In the genomic region with DNA sequence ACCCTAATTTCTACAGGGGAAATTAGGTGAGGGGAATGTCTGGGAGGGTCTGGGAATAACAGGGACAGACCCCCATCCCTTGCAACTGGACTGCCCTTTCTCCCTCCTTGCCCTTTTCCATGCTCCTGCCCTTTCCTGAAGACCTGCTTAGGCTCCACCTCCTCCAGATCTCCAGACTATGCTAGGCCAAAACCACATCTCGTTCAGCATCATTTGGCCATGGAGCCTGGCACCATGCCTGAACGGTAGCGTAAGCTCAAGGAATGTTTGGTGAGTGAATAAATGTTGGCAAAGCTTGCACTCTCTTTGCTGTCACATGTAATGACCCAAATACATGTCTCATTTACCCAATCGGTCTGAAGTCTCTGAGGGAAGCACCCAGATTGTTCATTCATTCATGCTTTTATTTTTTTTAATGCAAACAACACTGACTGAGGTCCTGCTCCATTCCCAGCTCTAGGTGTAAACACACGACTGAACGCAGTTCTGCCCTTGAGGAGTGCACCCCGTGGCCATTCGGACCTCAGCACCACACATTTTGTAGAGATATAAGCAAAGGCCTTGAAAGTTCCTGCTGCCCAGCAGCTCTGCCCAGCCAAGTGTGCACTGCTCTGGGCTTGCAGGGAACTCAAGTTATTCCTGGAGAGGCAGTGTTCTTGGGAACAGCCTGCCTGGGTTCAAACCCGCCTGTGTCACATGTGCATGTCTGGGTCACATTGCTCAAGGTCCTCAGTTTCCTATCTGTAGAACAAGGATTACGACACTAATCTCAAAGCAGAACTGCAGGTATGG, we compare ENCODE assay signal across 15 cellular contexts. TPM values are rescaled to one million over a fixed set of nuclear protein-coding genes. Genes with fewer than 3 reads are reported as not detected.
DNase-seq lines count a peak whose midpoint lies in the region; ATAC-seq and TF ChIP-seq lines count a peak whose summit lies in the region.
"Had no signal": no experiment of that assay in that cellular context is flagged by ENCODE, and none has a peak within 500 bp of the region (broad histone marks: within the 10 kb centered on the region; RNA-seq: fewer than 3 reads in every experiment).

No MANE protein-coding gene starts in this region.

- no peak overlapping the region for H3K27ac ChIP-seq in CD8-positive, alpha-beta T cell (ENCODE audit: low read depth, low read length)

- intact Hi-C loops in CD8-positive, alpha-beta T cell (cut with DNase I, micrococcal nuclease) = no loop called here

- peak overlapping the region; percentile 58 for H3K4me3 Mint-ChIP-seq in CD8-positive, alpha-beta T cell
- peak overlapping the region in 6 of 8 donors; percentile 37 to 80 (median 68) for H3K4me3 Mint-ChIP-seq in naive B cell
- no peak overlapping the region for H3K4me3 Mint-ChIP-seq in stimulated activated naive CD8-positive, alpha-beta T cell treated with anti-CD3 and anti-CD28 coated beads, Interleukin-15, amount 100 ng/mL, for 72 hours

- peaks cover 19% of the 10 kb centered on the region for H3K4me1 Mint-ChIP-seq in CD8-positive, alpha-beta T cell (ENCODE audit: low read depth)
- H3K4me1 Mint-ChIP-seq in naive B cell = peaks cover 21 to 46% (median 33%) of the 10 kb centered on the region in 3 donors
- peaks cover 40% of the 10 kb centered on the region for H3K4me1 Mint-ChIP-seq in stimulated activated naive CD8-positive, alpha-beta T cell treated with anti-CD3 and anti-CD28 coated beads, Interleukin-15, amount 100 ng/mL, for 72 hours

- POLR2A ChIA-PET in CD8-positive, alpha-beta T cell (lab: Charles Lee) = no interaction called here

- H3K27me3 ChIP-seq in CD8-positive, alpha-beta T cell (ENCODE audit: insufficient read depth, low read length) = peaks cover 26% of the 10 kb centered on the region

- no peak for ATAC-seq in CD8-positive, alpha-beta T cell
- no peak for ATAC-seq in naive B cell (ENCODE audit: low read depth in 2 of 2)
- ATAC-seq in stimulated activated naive CD8-positive, alpha-beta T cell treated with anti-CD3 and anti-CD28 coated beads, Interleukin-15, amount 100 ng/mL, for 72 hours = no peak
- no peak for ATAC-seq in HG03460 (IDR thresholded peaks at IDR 0.05; ENCODE audit: unreplicated experiment)
- ATAC-seq: Panc1 had no signal

- H3K9me3 Mint-ChIP-seq in CD8-positive, alpha-beta T cell = no peaks in the 10 kb centered on the region
- no peaks in the 10 kb centered on the region for H3K9me3 Mint-ChIP-seq in naive B cell
- no peaks in the 10 kb centered on the region for H3K9me3 Mint-ChIP-seq in stimulated activated naive CD8-positive, alpha-beta T cell treated with anti-CD3 and anti-CD28 coated beads, Interleukin-15, amount 100 ng/mL, for 72 hours

- no peak overlapping the region for H3K27ac Mint-ChIP-seq in CD8-positive, alpha-beta T cell
- H3K27ac Mint-ChIP-seq in naive B cell = peak overlapping the region in 1 of 6 donors; percentile 34
- no peak overlapping the region for H3K27ac Mint-ChIP-seq in stimulated activated naive CD8-positive, alpha-beta T cell treated with anti-CD3 and anti-CD28 coated beads, Interleukin-15, amount 100 ng/mL, for 72 hours
- H3K27ac Mint-ChIP-seq: CD4-positive, CD25-positive, alpha-beta regulatory T cell; IgD-negative memory B cell had no signal

- no peaks in the 10 kb centered on the region for H3K36me3 Mint-ChIP-seq in CD8-positive, alpha-beta T cell
- no peaks in the 10 kb centered on the region for H3K36me3 Mint-ChIP-seq in naive B cell
- H3K36me3 Mint-ChIP-seq: CD4-positive, CD25-positive, alpha-beta regulatory T cell; IgD-negative memory B cell had no signal

- CTCF ChIA-PET in CD8-positive, alpha-beta T cell (lab: Charles Lee) = interaction anchor here (1.2 to 2.5 kb wide), 4 partner anchors 9 to 92 kb away, joined by 3 to 11 read pairs (median 3); no protein-coding TSS in a partner anchor

- H3K4me1 ChIP-seq in CD8-positive, alpha-beta T cell (ENCODE audit: insufficient read depth, low read length) = peaks cover 30% of the 10 kb centered on the region

- DNase-seq in CD8-positive, alpha-beta T cell = no peak
- peak; percentile 14 for DNase-seq in LNCaP clone FGC (ENCODE audit: low read depth)
- DNase-seq in cardiac fibroblast (ENCODE audit: low read depth in 2 of 2) = peak; percentile 40 to 67
- DNase-seq in naive B cell = no peak
- DNase-seq in stimulated activated CD4-positive, alpha-beta T cell treated with anti-CD3 and anti-CD28 coated beads, Interleukin-4, amount 100 ng/mL, for 24 hours = no peak
- DNase-seq in stimulated activated naive CD8-positive, alpha-beta T cell treated with anti-CD3 and anti-CD28 coated beads, Interleukin-15, amount 100 ng/mL, for 72 hours = no peak
- no peak for DNase-seq in NCI-H524 treated with DMSO at 0.1 percent for 48 hours (lab: John Stamatoyannopoulos, UW)
- DNase-seq: activated CD8-positive, alpha-beta memory T cell treated with anti-CD3 and anti-CD28 coated beads, Interleukin-2, amount 50 U/mL, for 48 hours; amygdala; CD4-positive, CD25-positive, alpha-beta regulatory T cell; NCI-H2081 had no signal

- no peaks in the 10 kb centered on the region for H3K36me3 ChIP-seq in CD8-positive, alpha-beta T cell (ENCODE audit: insufficient read depth, low read length)

- H3K27me3 Mint-ChIP-seq in CD8-positive, alpha-beta T cell (ENCODE audit: low read depth) = peaks cover 55% of the 10 kb centered on the region
- H3K27me3 Mint-ChIP-seq in naive B cell = peaks cover 30 to 84% (median 60%) of the 10 kb centered on the region in 3 donors
- peaks cover 96% of the 10 kb centered on the region for H3K27me3 Mint-ChIP-seq in stimulated activated naive CD8-positive, alpha-beta T cell treated with anti-CD3 and anti-CD28 coated beads, Interleukin-15, amount 100 ng/mL, for 72 hours

- TF ChIP-seq CTCF in CD8-positive, alpha-beta T cell (IDR thresholded peaks at IDR 0.05) = no peak
- TF ChIP-seq CTCF in LNCaP clone FGC (IDR thresholded peaks at IDR 0.05; ENCODE audit: control insufficient read depth, extremely low read depth, insufficient read depth) (no peak), cardiac fibroblast (IDR thresholded peaks at IDR 0.05; ENCODE audit: low read depth, low read length) (no peak)

- H3K4me3 ChIP-seq in CD8-positive, alpha-beta T cell (ENCODE audit: low read depth, low read length) = no peak overlapping the region
- H3K4me3 ChIP-seq in LNCaP clone FGC (ENCODE audit: low read depth, low read length) (no peak overlapping the region), cardiac fibroblast (replicated peaks in 1 of 2; ENCODE audit: low read depth in 2 of 2, low read length in 2 of 2) (no peak overlapping the region)

- H3K9me3 ChIP-seq in CD8-positive, alpha-beta T cell (ENCODE audit: low read length) = no peaks in the 10 kb centered on the region

RNA-seq across cellular contexts. Expression of gene GRM4, which starts 1.1 kb away (rescaled TPM):
- total RNA-seq in CD8-positive, alpha-beta T cell = under 1 TPM in 1 of 2 experiments, not detected in 1; 0.05 TPM
- not detected for polyA plus RNA-seq in naive B cell (ENCODE audit: low read depth in 6 of 6)
- total RNA-seq: CD4-positive, CD25-positive, alpha-beta regulatory T cell; endothelial cell of umbilical vein had no signal
- polyA plus RNA-seq: CD4-positive, CD25-positive, alpha-beta regulatory T cell; IgD-negative memory B cell had no signal

Comparison
In these comparisons a context has a peak if more than half of its experiments do, and no peak if none do; other contexts are left out.
1. DNase-seq: peak in LNCaP clone FGC (single experiment) and cardiac fibroblast (2 of 2); none in CD8-positive, alpha-beta T cell (0 of 7), naive B cell (single experiment), stimulated activated CD4-positive, alpha-beta T cell treated with anti-CD3 and anti-CD28 coated beads, Interleukin-4, amount 100 ng/mL, for 24 hours (single experiment), stimulated activated naive CD8-positive, alpha-beta T cell treated with anti-CD3 and anti-CD28 coated beads, Interleukin-15, amount 100 ng/mL, for 72 hours (0 of 2) and NCI-H524 treated with DMSO at 0.1 percent for 48 hours (single experiment).
2. H3K4me3 Mint-ChIP-seq: peak in CD8-positive, alpha-beta T cell (single experiment) and naive B cell (6 of 8); none in stimulated activated naive CD8-positive, alpha-beta T cell treated with anti-CD3 and anti-CD28 coated beads, Interleukin-15, amount 100 ng/mL, for 72 hours (0 of 2).